Comparison of ENCODE assay signal across 8 cellular contexts in genomic region chr9:124868511-124869465, GRCh38. TPM values are rescaled to one million over a fixed set of nuclear protein-coding genes. Genes with fewer than 3 reads are reported as not detected.
DNase-seq lines count a peak whose midpoint lies in the region; ATAC-seq and TF ChIP-seq lines count a peak whose summit lies in the region.

No MANE protein-coding gene starts in this region.

- H3K4me3 Mint-ChIP-seq in type B pancreatic cell, result peak overlapping the region; percentile 94

- peak; percentile 81 to 91 for TF ChIP-seq POLR2A in heart left ventricle (IDR thresholded peaks at IDR 0.05)

- no peaks in the 10 kb centered on the region for H3K27me3 Mint-ChIP-seq in type B pancreatic cell

- ATAC-seq in heart left ventricle, result peak; percentile 73 to 93 (median 90)

- H3K27ac ChIP-seq in adipose tissue (ENCODE audit: low read depth, low read length), result peak overlapping the region; percentile 84
- peak overlapping the region; percentile 70 to 98 (median 94) for H3K27ac ChIP-seq in heart left ventricle

- peaks cover 28% of the 10 kb centered on the region for H3K4me1 Mint-ChIP-seq in type B pancreatic cell (ENCODE audit: unreplicated experiment)

- H3K9me3 Mint-ChIP-seq in type B pancreatic cell, result no peaks in the 10 kb centered on the region

- no peak for DNase-seq in GM12864 (ENCODE audit: low read depth)
- no peak for DNase-seq in HFF-Myc (ENCODE audit: extremely low read depth, low read depth)
- peak; percentile 94 for DNase-seq in NAMALWA (ENCODE audit: low spot score)
- DNase-seq in SW480 (ENCODE audit: low spot score), result peak; percentile 88
- DNase-seq in heart left ventricle, result peak; percentile 90 to 94 (median 91)
- peak; percentile 76 to 98 (median 84) for DNase-seq in posterior cingulate gyrus
- peak; percentile 89 for DNase-seq in type B pancreatic cell (ENCODE audit: extremely low spot score, unreplicated experiment)

- 0% methylated on average over 82 to 101 of the region's 101 CpGs for WGBS in adipose tissue, 3 donors
- WGBS in heart left ventricle, 4 donors, result 0% methylated on average over 60 to 101 of the region's 101 CpGs

- H3K27me3 ChIP-seq in heart left ventricle, result no peaks in the 10 kb centered on the region

- H3K36me3 ChIP-seq in heart left ventricle, result peaks cover 0 to 19% (median 4%) of the 10 kb centered on the region in 9 donors

- peak overlapping the region; percentile 96 for H3K27ac Mint-ChIP-seq in type B pancreatic cell

- intact Hi-C loops in heart left ventricle (cut with DNase I), result loop anchor here in 3 of 10 donors (5.0 to 10.0 kb wide), 4 partner anchors 274 to 454 kb away; partner anchors contain the start of genes SCAI (in 2 of the 3) and PSMB7 (in 1 of the 3)
- intact Hi-C loops in posterior cingulate gyrus (cut with DNase I), result loop anchor here (5.0 kb wide), 1 partner anchor 74 kb away; the partner anchor contains the start of gene GOLGA1

- TF ChIP-seq CTCF in GM12864 (IDR thresholded peaks at IDR 0.05; ENCODE audit: low read depth, low read length, missing control alignments) (peak; percentile 34), HFF-Myc (IDR thresholded peaks at IDR 0.05; ENCODE audit: low read depth, low read length, missing control alignments) (peak; percentile 18), heart left ventricle (IDR thresholded peaks at IDR 0.05) (peak in 2 of 12 donors; percentile 3 to 10), type B pancreatic cell (conservative IDR thresholded peaks at IDR 0.05) (no peak)

- peaks cover 4% of the 10 kb centered on the region for H3K36me3 Mint-ChIP-seq in type B pancreatic cell

- H3K4me3 ChIP-seq in GM12864 (ENCODE audit: low read depth, low read length) (peak overlapping the region; percentile 99), HFF-Myc (replicated peaks; ENCODE audit: low read depth, low read length) (peak overlapping the region; percentile 96), heart left ventricle (peak overlapping the region; percentile 69 to 99 (median 88))

- no peaks in the 10 kb centered on the region for H3K9me3 ChIP-seq in heart left ventricle

- peaks cover 17 to 53% (median 47%) of the 10 kb centered on the region in 12 donors for H3K4me1 ChIP-seq in heart left ventricle

RNA-seq across cellular contexts. Expression of gene ARPC5L, which starts 6.9 kb away (rescaled TPM):
- polyA plus RNA-seq in adipose tissue, result 10 to 100 TPM; 16.9 to 52.2 (median 27.4) TPM
- 10 to 100 TPM; 27.0 to 56.7 (median 38.3) TPM for total RNA-seq in heart left ventricle
- polyA plus RNA-seq in heart left ventricle, result 100 to 1,000 TPM in 1 of 2 donors, 10 to 100 TPM in 1; 39.7 to 102 TPM
- total RNA-seq in type B pancreatic cell (ENCODE audit: low replicate concordance), result 37.9 and 38.9 TPM in 2 replicates

RNA-seq across cellular contexts. Expression of gene RPL35, which starts 7.0 kb away (rescaled TPM):
- polyA plus RNA-seq in adipose tissue (1,000 to 10,000 TPM; 2,663 to 5,499 (median 3,310) TPM), heart left ventricle (1,000 to 10,000 TPM; 2,555 to 3,054 TPM)
- total RNA-seq in heart left ventricle (1,000 to 10,000 TPM in 3 of 9 donors, 100 to 1,000 TPM in 6; 600 to 1,072 (median 736) TPM), type B pancreatic cell (ENCODE audit: low replicate concordance) (1,370 and 1,381 TPM in 2 replicates)

RNA-seq across cellular contexts. Expression of gene WDR38, which starts 15.5 kb away (rescaled TPM):
- polyA plus RNA-seq in adipose tissue, result not detected
- total RNA-seq in heart left ventricle, result not detected
- under 1 TPM; 0.07 to 0.15 TPM for polyA plus RNA-seq in heart left ventricle
- 0.75 TPM in 1 of 2 replicates, not detected in the other for total RNA-seq in type B pancreatic cell (ENCODE audit: low replicate concordance)

Comparison
In these comparisons a context has a peak if more than half of its experiments do, and no peak if none do; other contexts are left out.
1. DNase-seq: peak in NAMALWA (single experiment), SW480 (single experiment), heart left ventricle (5 of 5), posterior cingulate gyrus (10 of 10) and type B pancreatic cell (single experiment); none in GM12864 (single experiment) and HFF-Myc (single experiment).
2. Peak in every context shown above with its lines, with median percentiles within 50 percentile points of each other: H3K4me3 ChIP-seq.